In the genomic region with DNA sequence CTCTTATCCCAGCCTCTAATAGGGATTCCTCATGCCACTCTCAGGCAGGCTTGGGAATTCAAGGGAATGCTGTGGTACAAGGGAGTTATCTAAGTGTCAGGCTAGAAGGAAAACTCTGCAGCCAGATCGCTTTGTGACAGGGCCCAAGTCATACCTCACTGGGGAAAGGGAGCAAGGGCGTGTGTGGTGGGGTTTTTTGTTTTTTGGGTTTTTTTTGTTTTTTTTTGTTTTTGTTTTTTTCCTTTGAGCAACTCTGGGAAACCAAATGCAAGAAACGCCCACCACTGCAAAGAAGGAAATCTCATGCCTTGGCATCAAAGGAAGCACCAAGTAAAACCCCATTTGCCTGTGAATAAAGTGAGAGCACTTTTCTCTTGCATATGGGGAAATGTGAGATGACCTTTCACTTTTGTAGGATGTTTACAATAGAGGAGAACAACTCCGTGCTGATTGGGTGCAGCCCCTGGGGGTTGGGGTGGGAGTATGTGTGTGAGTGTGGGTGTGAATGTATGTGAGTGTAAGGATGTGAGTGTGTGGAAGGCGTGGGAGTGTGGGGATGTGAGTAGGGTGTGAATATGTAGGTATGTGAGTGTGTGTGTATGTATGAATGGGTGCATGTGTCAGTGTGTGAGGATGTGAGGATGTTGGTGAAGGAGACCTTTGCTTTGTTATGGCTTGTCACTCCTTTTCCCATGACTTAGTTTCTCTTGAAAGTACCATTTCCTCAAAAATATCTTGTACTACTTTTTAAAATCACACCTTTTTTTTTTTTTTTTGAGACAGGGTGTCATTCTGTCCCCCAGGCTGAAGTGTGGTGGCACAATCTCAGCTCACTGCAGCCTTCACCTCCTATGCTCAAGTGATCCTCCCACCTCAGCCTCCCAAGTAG, we compare ENCODE assay signal across 11 cellular contexts. TPM values are rescaled to one million over a fixed set of nuclear protein-coding genes. Genes with fewer than 3 reads are reported as not detected.
DNase-seq lines count a peak whose midpoint lies in the region; ATAC-seq and TF ChIP-seq lines count a peak whose summit lies in the region.
"Had no signal": no experiment of that assay in that cellular context is flagged by ENCODE, and none has a peak within 500 bp of the region (broad histone marks: within the 10 kb centered on the region; RNA-seq: fewer than 3 reads in every experiment).

No MANE protein-coding gene starts in this region.

- peaks cover 56 to 66% of the 10 kb centered on the region in 2 donors for H3K4me1 Mint-ChIP-seq in natural killer cell

- CTCF ChIA-PET in PC-3 (lab: Charles Lee): no interaction called here

- peaks cover 3% of the 10 kb centered on the region in 2 donors for H3K9me3 Mint-ChIP-seq in natural killer cell
- H3K9me3 Mint-ChIP-seq: T-cell had no signal

- H3K27me3 ChIP-seq in PC-3 (ENCODE audit: low read length): no peaks in the 10 kb centered on the region

- BruUV-seq in PC-3 (replicated peaks; lab: Mats Ljungman, UMichigan): no TSS peak

- no peaks in the 10 kb centered on the region for H3F3A ChIP-seq in PC-3 (ENCODE audit: low read length, unreplicated experiment)

- no peaks in the 10 kb centered on the region for H3K9me2 ChIP-seq in PC-3 (replicated peaks; ENCODE audit: low read length)

- H2AFZ ChIP-seq in PC-3 (ENCODE audit: low read length): no peak overlapping the region

- H4K20me1 ChIP-seq in PC-3 (ENCODE audit: low read length): no peaks in the 10 kb centered on the region

- peaks cover 13% of the 10 kb centered on the region for H3K4me1 ChIP-seq in PC-3 (ENCODE audit: insufficient read depth, low read length)

- DNase-seq in activated CD4-positive, alpha-beta T cell treated with anti-CD3 and anti-CD28 coated beads, Interleukin-2, amount 50 U/mL, for 48 hours: peak; percentile 44 to 54
- DNase-seq in natural killer cell (peak; percentile 40), PC-3 (no peak), DMS79 (lab: John Stamatoyannopoulos, UW) (no peak)
- DNase-seq: NCI-H345 had no signal

- POLR2A ChIA-PET in PC-3 (lab: Charles Lee; ENCODE audit: unreplicated experiment): no interaction called here

- H3K27ac Mint-ChIP-seq in natural killer cell: peak overlapping the region; percentile 85 to 86

- no peak overlapping the region for H3K27ac ChIP-seq in PC-3 (ENCODE audit: low read length)

- no peaks in the 10 kb centered on the region for H3K9me3 ChIP-seq in PC-3 (ENCODE audit: low read length)

- H3K4me2 ChIP-seq in PC-3 (ENCODE audit: low read length): no peak overlapping the region

- TF ChIP-seq CTCF in natural killer cell (IDR thresholded peaks at IDR 0.05) (no peak), PC-3 (conservative IDR thresholded peaks at IDR 0.05; ENCODE audit: low read depth, low read length) (no peak)

- peaks cover 10% of the 10 kb centered on the region for H3K36me3 Mint-ChIP-seq in natural killer cell
- H3K36me3 Mint-ChIP-seq: T-cell had no signal

- H3K4me3 Mint-ChIP-seq in natural killer cell: peak overlapping the region; percentile 71
- H3K4me3 Mint-ChIP-seq: T-cell had no signal

- ATAC-seq in GM18511 (IDR thresholded peaks at IDR 0.05; ENCODE audit: unreplicated experiment) (peak; percentile 36), GM21825 (IDR thresholded peaks at IDR 0.05; ENCODE audit: unreplicated experiment) (peak; percentile 28), natural killer cell (peak; percentile 52 to 75 (median 57)), GM18870 (IDR thresholded peaks at IDR 0.05; ENCODE audit: unreplicated experiment) (no peak), PC-3 (no peak), HG03571 (IDR thresholded peaks at IDR 0.05; ENCODE audit: unreplicated experiment) (no peak)

- H3K27me3 Mint-ChIP-seq in natural killer cell (ENCODE audit: low read depth in 2 of 2): no peaks in the 10 kb centered on the region
- H3K27me3 Mint-ChIP-seq: T-cell had no signal

- no peak overlapping the region for H3K4me3 ChIP-seq in PC-3 (ENCODE audit: low read length)

- no peak overlapping the region for H3K9ac ChIP-seq in PC-3 (ENCODE audit: low read length)

- intact Hi-C loops in natural killer cell (cut with micrococcal nuclease): no loop called here
- intact Hi-C loops in PC-3 (cut with micrococcal nuclease): no loop called here

- H3K79me2 ChIP-seq in PC-3 (ENCODE audit: low read length): no peaks in the 10 kb centered on the region

- H3K36me3 ChIP-seq in PC-3 (ENCODE audit: low read depth, low read length): no peaks in the 10 kb centered on the region

RNA-seq across cellular contexts. Expression of a gene that starts 34.6 kb away (rescaled TPM):
- total RNA-seq in natural killer cell (10 to 100 TPM; 18.2 to 51.2 (median 24.8) TPM), PC-3 (2014; rRNA removed) (0.81 TPM in 1 of 2 replicates, not detected in the other)
- total RNA-seq: fibroblast of lung had no signal

Comparison
In these comparisons a context has a peak if more than half of its experiments do, and no peak if none do; other contexts are left out.
1. ATAC-seq: peak in GM18511 (single experiment), GM21825 (single experiment) and natural killer cell (3 of 3); none in GM18870 (single experiment), PC-3 (single experiment) and HG03571 (single experiment).
2. DNase-seq: peak in activated CD4-positive, alpha-beta T cell treated with anti-CD3 and anti-CD28 coated beads, Interleukin-2, amount 50 U/mL, for 48 hours (2 of 2) and natural killer cell (single experiment); none in PC-3 (single experiment) and DMS79 (single experiment).
3. RNA of a gene that starts 34.6 kb away (total RNA-seq): 18.2 to 51.2 TPM in natural killer cell; 0.81 TPM in PC-3; every median in the first group is over 10 times any median in the second.